ENCODE assay signal across 17 cellular contexts in genomic region chr20:41167118-41167470, GRCh38. TPM values are rescaled to one million over a fixed set of nuclear protein-coding genes. Genes with fewer than 3 reads are reported as not detected.
A peak's percentile ranks its signal among the peaks of the same experiment; 100 is the strongest.
DNase-seq lines count a peak whose midpoint lies in the region; ATAC-seq and TF ChIP-seq lines count a peak whose summit lies in the region.
"Had no signal": no experiment of that assay in that cellular context is flagged by ENCODE, and none has a peak within 500 bp of the region (broad histone marks: within the 10 kb centered on the region; RNA-seq: fewer than 3 reads in every experiment).

No MANE protein-coding gene starts in this region.

- peaks cover 96% of the 10 kb centered on the region for H3K36me3 ChIP-seq in CD4-positive, alpha-beta memory T cell (ENCODE audit: insufficient read depth, low read length)
- no peaks in the 10 kb centered on the region for H3K36me3 ChIP-seq in neural progenitor cell
- peaks cover 79% of the 10 kb centered on the region for H3K36me3 ChIP-seq in osteoblast (ENCODE audit: insufficient read depth, low read length)

- H3K4me1 Mint-ChIP-seq in activated CD4-positive, alpha-beta T cell treated with anti-CD3 and anti-CD28 coated beads for 36 hours, result peaks cover 21% of the 10 kb centered on the region
- H3K4me1 Mint-ChIP-seq in CD4-positive, alpha-beta memory T cell, result peaks cover 10 to 62% (median 35%) of the 10 kb centered on the region in 4 donors
- no peaks in the 10 kb centered on the region for H3K4me1 Mint-ChIP-seq in neural progenitor cell

- POLR2A ChIA-PET in activated CD4-positive, alpha-beta T cell treated with anti-CD3 and anti-CD28 coated beads for 36 hours (lab: Charles Lee), result no interaction called here
- POLR2A ChIA-PET in CD4-positive, alpha-beta memory T cell (lab: Charles Lee; ENCODE audit: partially characterized antibody), result interaction anchor here (1.0 to 8.8 kb wide), 3 partner anchors 9 to 30 kb away, joined by 5 to 70 read pairs (median 11); partner anchors contain the start of gene PLCG1

- H3K36me3 Mint-ChIP-seq in activated CD4-positive, alpha-beta T cell treated with anti-CD3 and anti-CD28 coated beads for 36 hours (ENCODE audit: low read depth), result peaks cover 74% of the 10 kb centered on the region
- H3K36me3 Mint-ChIP-seq in CD4-positive, alpha-beta memory T cell, result peaks cover 51 to 87% of the 10 kb centered on the region in 2 donors
- peaks cover 9 to 46% of the 10 kb centered on the region in 2 donors for H3K36me3 Mint-ChIP-seq in activated naive CD4-positive, alpha-beta T cell treated with anti-CD3 and anti-CD28 coated beads, Interleukin-2, amount 50 U/mL, for 72 hours
- H3K36me3 Mint-ChIP-seq in neural progenitor cell, result peaks cover 52% of the 10 kb centered on the region

- no peaks in the 10 kb centered on the region for H3K9me3 ChIP-seq in CD4-positive, alpha-beta memory T cell (ENCODE audit: control insufficient read depth in 1 of 2, low read length in 2 of 2)
- H3K9me3 ChIP-seq in neural progenitor cell (ENCODE audit: low read depth) (no peaks in the 10 kb centered on the region), osteoblast (ENCODE audit: low read depth, low read length) (no peaks in the 10 kb centered on the region)
- H3K9me3 ChIP-seq: colonic mucosa, esophagus squamous epithelium, heart left ventricle had no signal

- ATAC-seq in activated CD4-positive, alpha-beta T cell treated with anti-CD3 and anti-CD28 coated beads for 36 hours, result no peak
- no peak for ATAC-seq in activated naive CD4-positive, alpha-beta T cell treated with anti-CD3 and anti-CD28 coated beads, Interleukin-2, amount 50 U/mL, for 72 hours

- H3K4me3 Mint-ChIP-seq in activated CD4-positive, alpha-beta T cell treated with anti-CD3 and anti-CD28 coated beads for 36 hours, result no peak overlapping the region
- no peak overlapping the region for H3K4me3 Mint-ChIP-seq in CD4-positive, alpha-beta memory T cell
- no peak overlapping the region for H3K4me3 Mint-ChIP-seq in neural progenitor cell
- H3K4me3 Mint-ChIP-seq: stimulated activated memory B cell treated with anti-CD40 and anti-IgM and Interleukin-4, amounts not matched to agents 10 μg/mL and 1 μg/mL and 100 μg/mL, for 72 hours had no signal

- no peak overlapping the region for H3K9ac ChIP-seq in neural progenitor cell

- no peak overlapping the region for H3K4me3 ChIP-seq in CD4-positive, alpha-beta memory T cell (ENCODE audit: low read length in 2 of 2)
- no peak overlapping the region for H3K4me3 ChIP-seq in neural progenitor cell
- H3K4me3 ChIP-seq in osteoblast (ENCODE audit: insufficient read depth, low read length), result no peak overlapping the region
- H3K4me3 ChIP-seq: colonic mucosa, esophagus squamous epithelium, heart left ventricle had no signal

- H3K27ac ChIP-seq in CD4-positive, alpha-beta memory T cell (ENCODE audit: low read depth, low read length), result peak overlapping the region; percentile 29
- H3K27ac ChIP-seq in neural progenitor cell, result no peak overlapping the region
- no peak overlapping the region for H3K27ac ChIP-seq in osteoblast (ENCODE audit: low read depth, low read length)
- H3K27ac ChIP-seq: colonic mucosa, esophagus squamous epithelium had no signal

- H3K27me3 Mint-ChIP-seq in activated CD4-positive, alpha-beta T cell treated with anti-CD3 and anti-CD28 coated beads for 36 hours, result no peaks in the 10 kb centered on the region
- H3K27me3 Mint-ChIP-seq in CD4-positive, alpha-beta memory T cell, result no peaks in the 10 kb centered on the region
- H3K27me3 Mint-ChIP-seq in neural progenitor cell (ENCODE audit: insufficient read depth, low read depth), result peaks cover 5% of the 10 kb centered on the region
- H3K27me3 Mint-ChIP-seq: stimulated activated memory B cell treated with anti-CD40 and anti-IgM and Interleukin-4, amounts not matched to agents 10 μg/mL and 1 μg/mL and 100 μg/mL, for 72 hours had no signal

- H3K4me2 ChIP-seq in neural progenitor cell, result no peak overlapping the region
- H3K4me2 ChIP-seq in osteoblast (ENCODE audit: insufficient read depth, low read length), result no peak overlapping the region

- no peak for DNase-seq in activated CD4-positive, alpha-beta T cell treated with anti-CD3 and anti-CD28 coated beads for 36 hours
- no peak for DNase-seq in activated CD4-positive, alpha-beta T cell treated with anti-CD3 and anti-CD28 coated beads for 1 hour
- no peak for DNase-seq in CD4-positive, alpha-beta memory T cell
- DNase-seq in activated naive CD4-positive, alpha-beta T cell treated with anti-CD3 and anti-CD28 coated beads, Interleukin-2, amount 50 U/mL, for 72 hours (ENCODE audit: low spot score in 2 of 2), result no peak
- DNase-seq in neural progenitor cell (ENCODE audit: low spot score) (no peak), NCI-H2081 treated with DMSO at 0.1 percent for 48 hours (lab: John Stamatoyannopoulos, UW) (no peak), osteoblast (ENCODE audit: insufficient read length, low spot score, missing footprints) (no peak), NOMO-1 treated with DMSO at 0.1 percent for 48 hours (lab: John Stamatoyannopoulos, UW; ENCODE audit: unreplicated experiment) (no peak)
- DNase-seq: anterior cingulate cortex, colonic mucosa, esophagus squamous epithelium, NCI-H1048, NCI-H82, occipital lobe, T-helper 9 cell had no signal

- H4K20me1 ChIP-seq in neural progenitor cell (ENCODE audit: low read depth), result peaks cover 7% of the 10 kb centered on the region
- H4K20me1 ChIP-seq in osteoblast (ENCODE audit: insufficient read depth, low read length), result peaks cover 9% of the 10 kb centered on the region

- H3K27me3 ChIP-seq in CD4-positive, alpha-beta memory T cell (ENCODE audit: insufficient read depth, low read length), result no peaks in the 10 kb centered on the region
- no peaks in the 10 kb centered on the region for H3K27me3 ChIP-seq in neural progenitor cell
- no peaks in the 10 kb centered on the region for H3K27me3 ChIP-seq in osteoblast (ENCODE audit: insufficient read depth, low read length)
- H3K27me3 ChIP-seq: colonic mucosa, esophagus squamous epithelium, heart left ventricle had no signal

- TF ChIP-seq CTCF in neural progenitor cell (IDR thresholded peaks at IDR 0.05), result no peak
- TF ChIP-seq CTCF in osteoblast (IDR thresholded peaks at IDR 0.05; ENCODE audit: extremely low read depth, low read depth, low read length), result no peak

- no peaks in the 10 kb centered on the region for H3K9me3 Mint-ChIP-seq in activated CD4-positive, alpha-beta T cell treated with anti-CD3 and anti-CD28 coated beads for 36 hours (ENCODE audit: low read depth)
- H3K9me3 Mint-ChIP-seq in CD4-positive, alpha-beta memory T cell, result no peaks in the 10 kb centered on the region
- no peaks in the 10 kb centered on the region for H3K9me3 Mint-ChIP-seq in activated naive CD4-positive, alpha-beta T cell treated with anti-CD3 and anti-CD28 coated beads, Interleukin-2, amount 50 U/mL, for 72 hours
- no peaks in the 10 kb centered on the region for H3K9me3 Mint-ChIP-seq in neural progenitor cell
- H3K9me3 Mint-ChIP-seq: stimulated activated memory B cell treated with anti-CD40 and anti-IgM and Interleukin-4, amounts not matched to agents 10 μg/mL and 1 μg/mL and 100 μg/mL, for 72 hours had no signal

- H2AFZ ChIP-seq in neural progenitor cell (replicated peaks) (no peak overlapping the region), osteoblast (ENCODE audit: low read length) (no peak overlapping the region)

- H3K79me2 ChIP-seq in neural progenitor cell (ENCODE audit: low read depth) (no peaks in the 10 kb centered on the region), osteoblast (ENCODE audit: insufficient read depth, low read length) (peaks cover 4% of the 10 kb centered on the region)

- intact Hi-C loops in activated CD4-positive, alpha-beta T cell treated with anti-CD3 and anti-CD28 coated beads for 36 hours (cut with DNase I, micrococcal nuclease), result no loop called here
- intact Hi-C loops in CD4-positive, alpha-beta memory T cell (cut with micrococcal nuclease), result no loop called here

- H3K27ac Mint-ChIP-seq in activated CD4-positive, alpha-beta T cell treated with anti-CD3 and anti-CD28 coated beads for 36 hours, result peak overlapping the region; percentile 39
- peak overlapping the region; percentile 51 to 98 (median 80) for H3K27ac Mint-ChIP-seq in CD4-positive, alpha-beta memory T cell
- peak overlapping the region; percentile 86 to 88 for H3K27ac Mint-ChIP-seq in activated naive CD4-positive, alpha-beta T cell treated with anti-CD3 and anti-CD28 coated beads, Interleukin-2, amount 50 U/mL, for 72 hours
- peak overlapping the region; percentile 46 for H3K27ac Mint-ChIP-seq in neural progenitor cell
- H3K27ac Mint-ChIP-seq: stimulated activated memory B cell treated with anti-CD40 and anti-IgM and Interleukin-4, amounts not matched to agents 10 μg/mL and 1 μg/mL and 100 μg/mL, for 72 hours had no signal

- H3K4me1 ChIP-seq in CD4-positive, alpha-beta memory T cell (ENCODE audit: insufficient read depth, low read length), result peaks cover 22% of the 10 kb centered on the region
- H3K4me1 ChIP-seq in neural progenitor cell (no peaks in the 10 kb centered on the region), osteoblast (ENCODE audit: insufficient read depth, low read length) (no peaks in the 10 kb centered on the region)
- H3K4me1 ChIP-seq: colonic mucosa had no signal

- H3F3A ChIP-seq in neural progenitor cell (ENCODE audit: low read depth), result peaks cover 16% of the 10 kb centered on the region

- CTCF ChIA-PET in activated CD4-positive, alpha-beta T cell treated with anti-CD3 and anti-CD28 coated beads for 36 hours (lab: Charles Lee), result interaction anchor here (1.5 kb wide), 1 partner anchor 9 kb away, joined by 3 read pairs; no protein-coding TSS in a partner anchor
- CTCF ChIA-PET in CD4-positive, alpha-beta memory T cell (lab: Charles Lee; ENCODE audit: partially characterized antibody), result interaction anchor here (1.8 to 2.8 kb wide), 3 partner anchors 9 to 172 kb away, joined by 4 to 11 read pairs (median 10); no protein-coding TSS in a partner anchor

RNA-seq across cellular contexts. Expression of gene PLCG1, which starts 29.8 kb away (rescaled TPM):
- total RNA-seq in activated CD4-positive, alpha-beta T cell treated with anti-CD3 and anti-CD28 coated beads for 36 hours, result 100 to 1,000 TPM; 185 to 230 TPM
- total RNA-seq in CD4-positive, alpha-beta memory T cell, result 100 to 1,000 TPM; 319 to 320 TPM
- polyA plus RNA-seq in CD4-positive, alpha-beta memory T cell, result 10 to 100 TPM; 22.8 to 68.7 TPM
- total RNA-seq in activated naive CD4-positive, alpha-beta T cell treated with anti-CD3 and anti-CD28 coated beads, Interleukin-2, amount 50 U/mL, for 72 hours, result 100 to 1,000 TPM; 153 to 348 TPM
- 146 and 265 TPM in 2 replicates for total RNA-seq in neural progenitor cell (ENCODE audit: low replicate concordance)
- 72.4 and 73.7 TPM in 2 replicates for total RNA-seq in osteoblast
